Comparison of ENCODE assay signal across 1 cellular context in the genomic region with DNA sequence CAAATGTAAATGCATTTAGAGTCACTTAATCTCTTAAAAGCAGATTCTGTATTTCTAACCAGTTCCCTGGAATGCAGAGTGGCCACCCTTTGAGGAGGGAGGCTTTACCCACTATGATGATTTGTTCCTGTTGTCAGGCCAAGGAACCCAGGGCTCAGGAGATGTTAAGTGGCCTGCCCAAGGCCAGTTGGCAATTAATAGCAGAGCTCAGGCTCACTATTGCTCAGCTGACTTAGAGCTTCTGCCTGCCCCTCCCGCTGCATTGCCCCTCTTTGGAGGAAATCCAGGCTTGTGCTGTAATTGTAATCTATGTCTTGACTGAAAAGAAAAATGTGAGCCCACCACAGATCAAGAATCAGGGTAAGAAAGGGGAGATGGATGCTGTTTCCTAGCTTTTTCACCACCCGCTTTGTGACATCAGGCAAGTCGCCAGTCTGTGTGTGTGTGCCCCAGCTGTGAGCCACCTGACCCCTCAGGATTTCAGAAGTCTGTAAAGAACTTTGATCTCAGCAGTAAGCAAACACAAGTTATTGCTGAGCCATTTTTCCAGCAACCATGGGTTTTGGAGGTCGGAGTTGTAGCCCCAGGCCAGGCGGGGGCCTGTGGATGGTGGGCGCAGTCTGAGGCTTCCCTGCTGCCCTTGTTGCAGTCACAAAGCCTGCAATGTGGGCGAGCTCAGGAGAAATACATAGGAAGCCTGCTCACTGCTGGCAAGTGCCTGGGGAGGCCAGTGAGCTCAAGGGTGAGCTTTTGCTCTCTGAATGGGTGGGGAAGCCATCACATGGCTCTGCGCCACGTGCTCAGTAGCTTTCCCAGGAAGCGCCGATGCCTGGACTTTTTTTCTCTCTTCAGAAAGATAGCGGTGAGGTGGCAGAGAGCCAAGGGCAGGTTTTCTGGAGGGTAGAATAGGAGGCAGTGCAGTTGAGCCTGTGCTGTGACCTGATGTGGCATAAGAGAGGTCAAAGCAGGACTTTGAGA.
TF ChIP-seq lines count a peak whose summit lies in the region.

No MANE protein-coding gene starts in this region.

TF ChIP-seq in HepG2, 621 proteins besides CTCF, POLR2A, EP300 and RAD21 (continued from another document and continues in another):
- TF ChIP-seq, protein P1, sequence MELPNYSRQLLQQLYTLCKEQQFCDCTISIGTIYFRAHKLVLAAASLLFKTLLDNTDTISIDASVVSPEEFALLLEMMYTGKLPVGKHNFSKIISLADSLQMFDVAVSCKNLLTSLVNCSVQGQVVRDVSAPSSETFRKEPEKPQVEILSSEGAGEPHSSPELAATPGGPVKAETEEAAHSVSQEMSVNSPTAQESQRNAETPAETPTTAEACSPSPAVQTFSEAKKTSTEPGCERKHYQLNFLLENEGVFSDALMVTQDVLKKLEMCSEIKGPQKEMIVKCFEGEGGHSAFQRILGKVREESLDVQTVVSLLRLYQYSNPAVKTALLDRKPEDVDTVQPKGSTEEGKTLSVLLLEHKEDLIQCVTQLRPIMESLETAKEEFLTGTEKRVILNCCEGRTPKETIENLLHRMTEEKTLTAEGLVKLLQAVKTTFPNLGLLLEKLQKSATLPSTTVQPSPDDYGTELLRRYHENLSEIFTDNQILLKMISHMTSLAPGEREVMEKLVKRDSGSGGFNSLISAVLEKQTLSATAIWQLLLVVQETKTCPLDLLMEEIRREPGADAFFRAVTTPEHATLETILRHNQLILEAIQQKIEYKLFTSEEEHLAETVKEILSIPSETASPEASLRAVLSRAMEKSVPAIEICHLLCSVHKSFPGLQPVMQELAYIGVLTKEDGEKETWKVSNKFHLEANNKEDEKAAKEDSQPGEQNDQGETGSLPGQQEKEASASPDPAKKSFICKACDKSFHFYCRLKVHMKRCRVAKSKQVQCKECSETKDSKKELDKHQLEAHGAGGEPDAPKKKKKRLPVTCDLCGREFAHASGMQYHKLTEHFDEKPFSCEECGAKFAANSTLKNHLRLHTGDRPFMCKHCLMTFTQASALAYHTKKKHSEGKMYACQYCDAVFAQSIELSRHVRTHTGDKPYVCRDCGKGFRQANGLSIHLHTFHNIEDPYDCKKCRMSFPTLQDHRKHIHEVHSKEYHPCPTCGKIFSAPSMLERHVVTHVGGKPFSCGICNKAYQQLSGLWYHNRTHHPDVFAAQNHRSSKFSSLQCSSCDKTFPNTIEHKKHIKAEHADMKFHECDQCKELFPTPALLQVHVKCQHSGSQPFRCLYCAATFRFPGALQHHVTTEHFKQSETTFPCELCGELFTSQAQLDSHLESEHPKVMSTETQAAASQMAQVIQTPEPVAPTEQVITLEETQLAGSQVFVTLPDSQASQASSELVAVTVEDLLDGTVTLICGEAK (IDR thresholded peaks at IDR 0.05) = no peak
- TF ChIP-seq, protein P1 (CRISPR knock-in tag; IDR thresholded peaks at IDR 0.05) = peak; percentile 80
- TF ChIP-seq ZNF496 (CRISPR knock-in tag; IDR thresholded peaks at IDR 0.05; ENCODE audit: insufficient replicate concordance) (no peak), ELF3 (CRISPR knock-in tag; IDR thresholded peaks at IDR 0.05) (peak; percentile 84), ZNF530 (CRISPR knock-in tag; IDR thresholded peaks at IDR 0.05; ENCODE audit: low read depth) (0 out of 2 replicates have a peak, but pooled peaks have one; percentile 76), ETV5 (CRISPR knock-in tag; IDR thresholded peaks at IDR 0.05; ENCODE audit: borderline replicate concordance) (peak; percentile 79; the same call in 1 of the 2 replicates), SRSF4 (IDR thresholded peaks at IDR 0.05; ENCODE audit: low read depth, low read length, poor library complexity, severe bottlenecking) (no peak), ZNF557 (CRISPR knock-in tag; IDR thresholded peaks at IDR 0.05) (peak; percentile 50; the same call in 1 of the 2 replicates), ZNF430 (CRISPR knock-in tag; IDR thresholded peaks at IDR 0.05) (peak; percentile 94), MLLT10 (CRISPR knock-in tag; IDR thresholded peaks at IDR 0.05) (no peak), HDAC6 (IDR thresholded peaks at IDR 0.05; ENCODE audit: low read depth, low read length) (no peak), CHD4 (IDR thresholded peaks at IDR 0.05; ENCODE audit: borderline replicate concordance, low read length) (no peak; the same call in 1 of the 2 replicates), ZNF451 (CRISPR knock-in tag; IDR thresholded peaks at IDR 0.05) (no peak), ZNF121 (CRISPR knock-in tag; IDR thresholded peaks at IDR 0.05) (no peak), TAF1 (CRISPR knock-in tag; IDR thresholded peaks at IDR 0.05) (peak; percentile 66; the same call in 1 of the 2 replicates), SMAD9 (CRISPR knock-in tag; IDR thresholded peaks at IDR 0.05) (peak; percentile 55; the same call in 1 of the 2 replicates), SP5 (CRISPR knock-in tag; IDR thresholded peaks at IDR 0.05; ENCODE audit: borderline replicate concordance, low read depth) (peak; percentile 53), ZMYM3 (CRISPR knock-in tag; IDR thresholded peaks at IDR 0.05) (peak; percentile 78; the same call in 1 of the 2 replicates), SMAD3 (CRISPR knock-in tag; IDR thresholded peaks at IDR 0.05) (peak; percentile 76; the same call in 1 of the 2 replicates), RNF2 (conservative IDR thresholded peaks at IDR 0.05; ENCODE audit: low read depth) (peak; percentile 90; the same call in 1 of the 2 replicates), DNMT1 (CRISPR knock-in tag; IDR thresholded peaks at IDR 0.05) (0 out of 2 replicates have a peak, but pooled peaks have one; percentile 19), XBP1 (CRISPR knock-in tag; IDR thresholded peaks at IDR 0.05) (no peak)
- TF ChIP-seq, protein P2, sequence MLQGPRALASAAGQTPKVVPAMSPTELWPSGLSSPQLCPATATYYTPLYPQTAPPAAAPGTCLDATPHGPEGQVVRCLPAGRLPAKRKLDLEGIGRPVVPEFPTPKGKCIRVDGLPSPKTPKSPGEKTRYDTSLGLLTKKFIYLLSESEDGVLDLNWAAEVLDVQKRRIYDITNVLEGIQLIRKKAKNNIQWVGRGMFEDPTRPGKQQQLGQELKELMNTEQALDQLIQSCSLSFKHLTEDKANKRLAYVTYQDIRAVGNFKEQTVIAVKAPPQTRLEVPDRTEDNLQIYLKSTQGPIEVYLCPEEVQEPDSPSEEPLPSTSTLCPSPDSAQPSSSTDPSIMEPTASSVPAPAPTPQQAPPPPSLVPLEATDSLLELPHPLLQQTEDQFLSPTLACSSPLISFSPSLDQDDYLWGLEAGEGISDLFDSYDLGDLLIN (CRISPR knock-in tag; IDR thresholded peaks at IDR 0.05; ENCODE audit: borderline replicate concordance) = no peak
- TF ChIP-seq, protein P3, sequence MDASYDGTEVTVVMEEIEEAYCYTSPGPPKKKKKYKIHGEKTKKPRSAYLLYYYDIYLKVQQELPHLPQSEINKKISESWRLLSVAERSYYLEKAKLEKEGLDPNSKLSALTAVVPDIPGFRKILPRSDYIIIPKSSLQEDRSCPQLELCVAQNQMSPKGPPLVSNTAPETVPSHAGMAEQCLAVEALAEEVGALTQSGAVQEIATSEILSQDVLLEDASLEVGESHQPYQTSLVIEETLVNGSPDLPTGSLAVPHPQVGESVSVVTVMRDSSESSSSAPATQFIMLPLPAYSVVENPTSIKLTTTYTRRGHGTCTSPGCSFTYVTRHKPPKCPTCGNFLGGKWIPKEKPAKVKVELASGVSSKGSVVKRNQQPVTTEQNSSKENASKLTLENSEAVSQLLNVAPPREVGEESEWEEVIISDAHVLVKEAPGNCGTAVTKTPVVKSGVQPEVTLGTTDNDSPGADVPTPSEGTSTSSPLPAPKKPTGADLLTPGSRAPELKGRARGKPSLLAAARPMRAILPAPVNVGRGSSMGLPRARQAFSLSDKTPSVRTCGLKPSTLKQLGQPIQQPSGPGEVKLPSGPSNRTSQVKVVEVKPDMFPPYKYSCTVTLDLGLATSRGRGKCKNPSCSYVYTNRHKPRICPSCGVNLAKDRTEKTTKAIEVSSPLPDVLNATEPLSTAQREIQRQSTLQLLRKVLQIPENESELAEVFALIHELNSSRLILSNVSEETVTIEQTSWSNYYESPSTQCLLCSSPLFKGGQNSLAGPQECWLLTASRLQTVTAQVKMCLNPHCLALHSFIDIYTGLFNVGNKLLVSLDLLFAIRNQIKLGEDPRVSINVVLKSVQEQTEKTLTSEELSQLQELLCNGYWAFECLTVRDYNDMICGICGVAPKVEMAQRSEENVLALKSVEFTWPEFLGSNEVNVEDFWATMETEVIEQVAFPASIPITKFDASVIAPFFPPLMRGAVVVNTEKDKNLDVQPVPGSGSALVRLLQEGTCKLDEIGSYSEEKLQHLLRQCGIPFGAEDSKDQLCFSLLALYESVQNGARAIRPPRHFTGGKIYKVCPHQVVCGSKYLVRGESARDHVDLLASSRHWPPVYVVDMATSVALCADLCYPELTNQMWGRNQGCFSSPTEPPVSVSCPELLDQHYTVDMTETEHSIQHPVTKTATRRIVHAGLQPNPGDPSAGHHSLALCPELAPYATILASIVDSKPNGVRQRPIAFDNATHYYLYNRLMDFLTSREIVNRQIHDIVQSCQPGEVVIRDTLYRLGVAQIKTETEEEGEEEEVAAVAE (CRISPR knock-in tag; IDR thresholded peaks at IDR 0.05; ENCODE audit: borderline replicate concordance) = no peak
- TF ChIP-seq, protein P4, sequence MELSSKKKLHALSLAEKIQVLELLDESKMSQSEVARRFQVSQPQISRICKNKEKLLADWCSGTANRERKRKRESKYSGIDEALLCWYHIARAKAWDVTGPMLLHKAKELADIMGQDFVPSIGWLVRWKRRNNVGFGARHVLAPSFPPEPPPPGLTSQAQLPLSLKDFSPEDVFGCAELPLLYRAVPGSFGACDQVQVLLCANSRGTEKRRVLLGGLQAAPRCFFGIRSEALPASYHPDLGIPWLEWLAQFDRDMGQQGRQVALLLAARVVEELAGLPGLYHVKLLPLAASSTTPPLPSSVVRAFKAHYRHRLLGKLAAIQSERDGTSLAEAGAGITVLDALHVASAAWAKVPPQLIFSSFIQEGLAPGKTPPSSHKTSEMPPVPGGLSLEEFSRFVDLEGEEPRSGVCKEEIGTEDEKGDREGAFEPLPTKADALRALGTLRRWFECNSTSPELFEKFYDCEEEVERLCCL (CRISPR knock-in tag; IDR thresholded peaks at IDR 0.05; ENCODE audit: borderline replicate concordance) = 0 out of 2 replicates have a peak, but pooled peaks have one; percentile 25
- TF ChIP-seq, protein P5, sequence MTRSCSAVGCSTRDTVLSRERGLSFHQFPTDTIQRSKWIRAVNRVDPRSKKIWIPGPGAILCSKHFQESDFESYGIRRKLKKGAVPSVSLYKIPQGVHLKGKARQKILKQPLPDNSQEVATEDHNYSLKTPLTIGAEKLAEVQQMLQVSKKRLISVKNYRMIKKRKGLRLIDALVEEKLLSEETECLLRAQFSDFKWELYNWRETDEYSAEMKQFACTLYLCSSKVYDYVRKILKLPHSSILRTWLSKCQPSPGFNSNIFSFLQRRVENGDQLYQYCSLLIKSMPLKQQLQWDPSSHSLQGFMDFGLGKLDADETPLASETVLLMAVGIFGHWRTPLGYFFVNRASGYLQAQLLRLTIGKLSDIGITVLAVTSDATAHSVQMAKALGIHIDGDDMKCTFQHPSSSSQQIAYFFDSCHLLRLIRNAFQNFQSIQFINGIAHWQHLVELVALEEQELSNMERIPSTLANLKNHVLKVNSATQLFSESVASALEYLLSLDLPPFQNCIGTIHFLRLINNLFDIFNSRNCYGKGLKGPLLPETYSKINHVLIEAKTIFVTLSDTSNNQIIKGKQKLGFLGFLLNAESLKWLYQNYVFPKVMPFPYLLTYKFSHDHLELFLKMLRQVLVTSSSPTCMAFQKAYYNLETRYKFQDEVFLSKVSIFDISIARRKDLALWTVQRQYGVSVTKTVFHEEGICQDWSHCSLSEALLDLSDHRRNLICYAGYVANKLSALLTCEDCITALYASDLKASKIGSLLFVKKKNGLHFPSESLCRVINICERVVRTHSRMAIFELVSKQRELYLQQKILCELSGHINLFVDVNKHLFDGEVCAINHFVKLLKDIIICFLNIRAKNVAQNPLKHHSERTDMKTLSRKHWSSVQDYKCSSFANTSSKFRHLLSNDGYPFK (CRISPR knock-in tag; IDR thresholded peaks at IDR 0.05; ENCODE audit: borderline replicate concordance) = peak; percentile 73; the same call in 1 of the 2 replicates
- TF ChIP-seq, protein P6, sequence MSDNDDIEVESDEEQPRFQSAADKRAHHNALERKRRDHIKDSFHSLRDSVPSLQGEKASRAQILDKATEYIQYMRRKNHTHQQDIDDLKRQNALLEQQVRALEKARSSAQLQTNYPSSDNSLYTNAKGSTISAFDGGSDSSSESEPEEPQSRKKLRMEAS (IDR thresholded peaks at IDR 0.05) = peak; percentile 100
- TF ChIP-seq, protein P7, sequence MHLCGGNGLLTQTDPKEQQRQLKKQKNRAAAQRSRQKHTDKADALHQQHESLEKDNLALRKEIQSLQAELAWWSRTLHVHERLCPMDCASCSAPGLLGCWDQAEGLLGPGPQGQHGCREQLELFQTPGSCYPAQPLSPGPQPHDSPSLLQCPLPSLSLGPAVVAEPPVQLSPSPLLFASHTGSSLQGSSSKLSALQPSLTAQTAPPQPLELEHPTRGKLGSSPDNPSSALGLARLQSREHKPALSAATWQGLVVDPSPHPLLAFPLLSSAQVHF (CRISPR knock-in tag; IDR thresholded peaks at IDR 0.05) = no peak
- TF ChIP-seq, protein P8, sequence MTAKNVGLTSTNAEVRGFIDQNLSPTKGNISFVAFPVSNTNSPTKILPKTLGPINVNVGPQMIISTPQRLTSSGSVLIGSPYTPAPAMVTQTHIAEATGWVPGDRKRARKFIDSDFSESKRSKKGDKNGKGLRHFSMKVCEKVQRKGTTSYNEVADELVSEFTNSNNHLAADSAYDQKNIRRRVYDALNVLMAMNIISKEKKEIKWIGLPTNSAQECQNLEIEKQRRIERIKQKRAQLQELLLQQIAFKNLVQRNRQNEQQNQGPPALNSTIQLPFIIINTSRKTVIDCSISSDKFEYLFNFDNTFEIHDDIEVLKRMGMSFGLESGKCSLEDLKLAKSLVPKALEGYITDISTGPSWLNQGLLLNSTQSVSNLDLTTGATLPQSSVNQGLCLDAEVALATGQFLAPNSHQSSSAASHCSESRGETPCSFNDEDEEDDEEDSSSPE (CRISPR knock-in tag; IDR thresholded peaks at IDR 0.05) = peak; percentile 83
